8 cellular contexts compared by ENCODE assay signal in genomic region chr10:35195361-35196306, GRCh38.
A peak's percentile ranks its signal among the peaks of the same experiment; 100 is the strongest.
DNase-seq lines count a peak whose midpoint lies in the region; ATAC-seq, FAIRE-seq and TF ChIP-seq lines count a peak whose summit lies in the region.

No MANE protein-coding gene starts in this region.

- peak; percentile 83 for DNase-seq in AG09309 (ENCODE audit: low read depth)
- peak; percentile 7 for DNase-seq in NCI-H345 treated with DMSO at 0.1 percent for 48 hours (lab: John Stamatoyannopoulos, UW; ENCODE audit: unreplicated experiment)
- peak; percentile 60 for DNase-seq in activated CD4-positive, CD25-positive, alpha-beta regulatory T cell treated with anti-CD3 and anti-CD28 coated beads, Interleukin-2, amount 50 U/mL, for 72 hours
- DNase-seq in stimulated activated CD4-positive, alpha-beta T cell treated with anti-CD3 and anti-CD28 coated beads, Interleukin-2, amount 100 ng/mL, for 4 hours (ENCODE audit: low read depth): peak; percentile 83

- H3K27ac ChIP-seq in layer of hippocampus (ENCODE audit: low read depth, low read length): peak overlapping the region; percentile 90

- FAIRE-seq in colon (lab: Jason Lieb, UNC): peak; percentile 21

- peak; percentile 78 for TF ChIP-seq CTCF in AG09309 (IDR thresholded peaks at IDR 0.05; ENCODE audit: control insufficient read depth, insufficient read depth, low read depth, low read length, missing control alignments)

- no peaks in the 10 kb centered on the region for H3K27me3 ChIP-seq in layer of hippocampus (ENCODE audit: control insufficient read depth, insufficient read depth, low read length)

- peak overlapping the region; percentile 44 for H3K4me3 ChIP-seq in AG09309 (ENCODE audit: control insufficient read depth, low read depth, low read length)

- ATAC-seq in GM18867 (IDR thresholded peaks at IDR 0.05; ENCODE audit: unreplicated experiment) (peak; percentile 96), HG03135 (IDR thresholded peaks at IDR 0.05; ENCODE audit: unreplicated experiment) (peak; percentile 98)

Comparison
In these comparisons a context has a peak if more than half of its experiments do, and no peak if none do; other contexts are left out.
1. Peak in every context shown above with its lines: DNase-seq, ATAC-seq, H3K4me3 ChIP-seq and H3K27ac ChIP-seq.
2. DNase-seq: peak in every context shown above with its lines; median percentile 83 in AG09309; 83 in stimulated activated CD4-positive, alpha-beta T cell treated with anti-CD3 and anti-CD28 coated beads, Interleukin-2, amount 100 ng/mL, for 4 hours; 60 in activated CD4-positive, CD25-positive, alpha-beta regulatory T cell treated with anti-CD3 and anti-CD28 coated beads, Interleukin-2, amount 50 U/mL, for 72 hours; 7 in NCI-H345 treated with DMSO at 0.1 percent for 48 hours.